Comparison of ENCODE assay signal across 8 cellular contexts in the genomic region with DNA sequence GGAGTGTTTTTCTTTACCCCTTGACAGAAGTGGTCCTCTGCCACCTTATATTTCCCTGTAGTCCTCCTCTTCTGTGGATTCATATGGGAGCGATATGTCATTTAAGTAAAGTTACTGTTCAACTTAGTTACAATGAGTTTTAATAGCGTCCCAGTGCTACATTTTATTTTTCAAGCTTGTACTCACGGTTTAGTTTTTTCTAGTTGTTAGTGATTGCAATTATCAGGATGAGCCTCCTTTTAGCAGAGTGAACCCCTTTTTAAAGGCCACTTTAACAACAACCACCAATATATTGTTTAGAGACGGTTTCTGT. TPM values are rescaled to one million over a fixed set of nuclear protein-coding genes. Genes with fewer than 3 reads are reported as not detected.
A peak's percentile ranks its signal among the peaks of the same experiment; 100 is the strongest.
DNase-seq lines count a peak whose midpoint lies in the region; ATAC-seq and TF ChIP-seq lines count a peak whose summit lies in the region.

No MANE protein-coding gene starts in this region.

- no peak for DNase-seq in Caco-2
- DNase-seq in RWPE1 (ENCODE audit: low spot score): no peak
- no peak for DNase-seq in esophagus squamous epithelium (lab: John Stamatoyannopoulos, UW)
- DNase-seq in trophoblast cell: no peak
- DNase-seq in OCI-M2 (lab: John Stamatoyannopoulos, UW; ENCODE audit: unreplicated experiment): no peak
- DNase-seq in head of caudate nucleus: no peak

- intact Hi-C loops in Caco-2 (cut with micrococcal nuclease; ENCODE audit: unreplicated experiment): no loop called here
- intact Hi-C loops in esophagus squamous epithelium (cut with DNase I): no loop called here
- intact Hi-C loops in head of caudate nucleus (cut with DNase I): loop anchor here (10.0 kb wide), 2 partner anchors 144 to 254 kb away; a partner anchor contains a TSS

- H3K27me3 Mint-ChIP-seq in Caco-2 (ENCODE audit: insufficient read depth, unreplicated experiment): no peaks in the 10 kb centered on the region

- H3K27ac Mint-ChIP-seq in Caco-2 (ENCODE audit: unreplicated experiment): peak overlapping the region; percentile 99

- H3K27ac ChIP-seq in RWPE1 (peak overlapping the region; percentile 95), esophagus squamous epithelium (peak overlapping the region; percentile 98 to 100 (median 100)), trophoblast cell (ENCODE audit: low read depth, low read length) (peak overlapping the region; percentile 97)

- H3K23ac ChIP-seq in trophoblast cell (ENCODE audit: low read length): no peak overlapping the region

- peaks cover 16% of the 10 kb centered on the region for H3K79me2 ChIP-seq in trophoblast cell (ENCODE audit: control insufficient read depth, insufficient read depth, low read length, poor library complexity)

- no peak overlapping the region for H4K12ac ChIP-seq in trophoblast cell (ENCODE audit: low read depth, low read length)

- H4K8ac ChIP-seq in trophoblast cell (ENCODE audit: low read depth, low read length): no peak overlapping the region

- H3K79me1 ChIP-seq in trophoblast cell (ENCODE audit: low read length): peaks cover 17% of the 10 kb centered on the region

- no TSS peak for BruUV-seq in Caco-2 (replicated peaks; lab: Mats Ljungman, UMichigan)

- POLR2A ChIA-PET in Caco-2 (lab: Charles Lee) (interaction anchor here (0.6 to 3.1 kb wide), 2 partner anchors 257 to 335 kb away, joined by 3 to 34 read pairs; a partner anchor contains a TSS), RWPE1 (lab: Yijun Ruan, JAX; ENCODE audit: low non-redundant PET) (no interaction called here)

- no peak overlapping the region for H3K14ac ChIP-seq in trophoblast cell (ENCODE audit: low read length)

- H3K4me2 ChIP-seq in trophoblast cell (ENCODE audit: low read length): peak overlapping the region; percentile 86

- H2BK12ac ChIP-seq in trophoblast cell (ENCODE audit: low read length): no peak overlapping the region

- peak overlapping the region; percentile 95 for H3K4me3 Mint-ChIP-seq in Caco-2 (ENCODE audit: unreplicated experiment)

- peaks cover 71% of the 10 kb centered on the region for H3K36me3 Mint-ChIP-seq in Caco-2 (ENCODE audit: insufficient read depth, unreplicated experiment)

- H3K4me1 ChIP-seq in Caco-2: peaks cover 18% of the 10 kb centered on the region
- H3K4me1 ChIP-seq in esophagus squamous epithelium: peaks cover 7 to 53% (median 20%) of the 10 kb centered on the region in 3 donors
- H3K4me1 ChIP-seq in trophoblast cell (ENCODE audit: control insufficient read depth in 1 of 2, insufficient read depth in 2 of 2, low read length in 2 of 2): peaks cover 4 to 6% of the 10 kb centered on the region in 2 experiments

- peak overlapping the region; percentile 53 for H3K4ac ChIP-seq in trophoblast cell (ENCODE audit: low read depth, low read length)

- H3K9me3 ChIP-seq in Caco-2 (no peaks in the 10 kb centered on the region), esophagus squamous epithelium (no peaks in the 10 kb centered on the region), trophoblast cell (ENCODE audit: insufficient read depth, low read depth, low read length) (no peaks in the 10 kb centered on the region)

- H2AFZ ChIP-seq in trophoblast cell (ENCODE audit: insufficient read depth, low read length, poor library complexity): no peak overlapping the region

- no peak overlapping the region for H2BK120ac ChIP-seq in trophoblast cell (ENCODE audit: insufficient read depth, low read length, poor library complexity)

- H2BK5ac ChIP-seq in trophoblast cell (ENCODE audit: low read depth, low read length, poor library complexity): no peak overlapping the region

- H3K36me3 ChIP-seq in Caco-2 (ENCODE audit: control insufficient read depth, insufficient read depth, low read length): no peaks in the 10 kb centered on the region
- H3K36me3 ChIP-seq in esophagus squamous epithelium: peaks cover 0 to 10% (median 0%) of the 10 kb centered on the region in 3 donors
- H3K36me3 ChIP-seq in trophoblast cell (ENCODE audit: control insufficient read depth in 1 of 2, insufficient read depth in 2 of 2, low read length in 2 of 2): peaks cover 2% of the 10 kb centered on the region in 2 experiments

- no peaks in the 10 kb centered on the region for H3K9me3 Mint-ChIP-seq in Caco-2 (ENCODE audit: unreplicated experiment)

- TF ChIP-seq POLR2A in esophagus squamous epithelium (IDR thresholded peaks at IDR 0.05): no peak

- H3K18ac ChIP-seq in trophoblast cell (ENCODE audit: low read length): no peak overlapping the region

- no peak overlapping the region for H4K91ac ChIP-seq in trophoblast cell (ENCODE audit: low read depth, low read length)

- H2AK5ac ChIP-seq in trophoblast cell (ENCODE audit: low read length): no peak overlapping the region

- no peak for TF ChIP-seq CTCF in Caco-2 (IDR thresholded peaks at IDR 0.05; ENCODE audit: insufficient read depth in 1 of 2, low read depth in 1 of 2, low read length in 1 of 2, severe bottlenecking in 1 of 2, unreplicated experiment in 1 of 2)
- no peak for TF ChIP-seq CTCF in RWPE1 (conservative IDR thresholded peaks at IDR 0.05; ENCODE audit: low read depth)
- no peak for TF ChIP-seq CTCF in esophagus squamous epithelium (IDR thresholded peaks at IDR 0.05)

- CTCF ChIA-PET in Caco-2 (lab: Charles Lee) (no interaction called here), RWPE1 (lab: Yijun Ruan, JAX) (no interaction called here)

- H3K4me1 Mint-ChIP-seq in Caco-2 (ENCODE audit: low read depth, unreplicated experiment): peaks cover 22% of the 10 kb centered on the region

- peak overlapping the region; percentile 90 for H3K9ac ChIP-seq in trophoblast cell (ENCODE audit: low read length)

- WGBS in esophagus squamous epithelium, 2 donors: 0 to 1% methylated on average over 4 of the region's 4 CpGs
- no CpG with 5 or more reads among the region's 4 CpGs for WGBS in trophoblast cell (ENCODE audit: extremely low coverage, insufficient coverage, insufficient read length)

- H3K27me3 ChIP-seq in Caco-2 (replicated peaks; ENCODE audit: control insufficient read depth, insufficient read depth, low read length) (no peaks in the 10 kb centered on the region), esophagus squamous epithelium (no peaks in the 10 kb centered on the region), trophoblast cell (ENCODE audit: insufficient read depth, low read length) (no peaks in the 10 kb centered on the region)

- no peak for ATAC-seq in GM19452 (IDR thresholded peaks at IDR 0.05; ENCODE audit: unreplicated experiment)
- no peak for ATAC-seq in HG03439 (IDR thresholded peaks at IDR 0.05; ENCODE audit: unreplicated experiment)

- H3K4me3 ChIP-seq in Caco-2 (ENCODE audit: low read depth, low read length): peak overlapping the region; percentile 77
- peak overlapping the region; percentile 79 to 99 (median 93) for H3K4me3 ChIP-seq in esophagus squamous epithelium
- peak overlapping the region; percentile 93 for H3K4me3 ChIP-seq in trophoblast cell (ENCODE audit: low read depth, low read length)

RNA-seq across cellular contexts. Expression of a gene that starts 1.5 kb away (rescaled TPM):
- total RNA-seq in Caco-2 (2022) (78.4 and 78.5 TPM in 2 replicates), esophagus squamous epithelium (10 to 100 TPM; 33.6 to 64.1 (median 44.3) TPM)
- polyA plus RNA-seq in trophoblast cell (2013): 39.4 and 45.2 TPM in 2 replicates

RNA-seq across cellular contexts. Expression of a gene that starts 35.1 kb away (rescaled TPM):
- total RNA-seq in Caco-2 (2022) (8.3 and 9.0 TPM in 2 replicates), esophagus squamous epithelium (1 to 10 TPM; 3.9 to 7.4 (median 5.2) TPM)
- 2.4 and 2.7 TPM in 2 replicates for polyA plus RNA-seq in trophoblast cell (2013)
